Comparison of ENCODE assay signal across 17 cellular contexts in genomic region chr11:35962373-35963138, GRCh38.
"Had no signal": no experiment of that assay in that cellular context is flagged by ENCODE, and none has a peak within 500 bp of the region (broad histone marks: within the 10 kb centered on the region; RNA-seq: fewer than 3 reads in every experiment).

No MANE protein-coding gene starts in this region.

- H3K4me1 ChIP-seq: colonic mucosa, uterus had no signal

- ATAC-seq: activated T-helper 17 cell treated with anti-CD3 and anti-CD28 coated beads, Interleukin-2, amount 50 U/mL, for 72 hours had no signal

- H3K27ac ChIP-seq: cardiac muscle cell, colonic mucosa, right atrium auricular region, thyroid gland, uterus had no signal

- H3K9me3 ChIP-seq: colonic mucosa, right atrium auricular region, thyroid gland, uterus had no signal

- H3K4me3 ChIP-seq: cardiac muscle cell, colonic mucosa, lung, right atrium auricular region, thyroid gland, uterus had no signal

- FAIRE-seq: astrocyte, endothelial cell of umbilical vein, small intestine had no signal

- H3K36me3 ChIP-seq: cardiac muscle cell, colonic mucosa, right atrium auricular region, thyroid gland, uterus had no signal

- H3K27me3 ChIP-seq: cardiac muscle cell, colonic mucosa, right atrium auricular region, thyroid gland, uterus had no signal

- DNase-seq: activated CD4-positive, alpha-beta T cell treated with anti-CD3 and anti-CD28 coated beads, Interleukin-2, amount 10 ng/mL, durations not matched to agents 7 days and 5 days; activated CD4-positive, CD25-positive, alpha-beta regulatory T cell; activated naive CD4-positive, alpha-beta T cell treated with anti-CD3 and anti-CD28 coated beads for 36 hours; activated T-cell treated with anti-CD3 and anti-CD28 coated beads for 4 hours; colonic mucosa; hippocampal formation; naive B cell; posterior cingulate gyrus; small intestine; thyroid gland; uterus had no signal
